30 cellular contexts compared by ENCODE assay signal in the genomic region with DNA sequence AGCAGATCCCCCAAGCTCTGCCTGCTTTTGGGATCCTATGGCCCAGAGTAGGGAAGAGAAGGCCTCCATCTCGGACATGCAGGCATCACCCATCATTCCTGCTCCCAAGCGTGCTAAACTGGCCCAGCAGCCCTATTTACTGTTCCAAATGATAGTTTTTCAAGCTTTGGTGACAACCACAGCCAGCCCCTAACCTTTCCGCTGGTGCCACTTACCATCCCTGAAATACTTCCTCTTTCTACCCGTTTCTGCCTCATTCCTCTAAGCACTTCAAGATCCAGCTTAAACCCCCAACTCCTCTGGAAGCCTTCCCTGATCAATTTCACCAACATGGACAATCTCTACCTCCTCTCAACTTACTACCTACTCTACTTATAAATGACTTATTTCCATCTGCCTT. TPM values are rescaled to one million over a fixed set of nuclear protein-coding genes. Genes with fewer than 3 reads are reported as not detected.
DNase-seq lines count a peak whose midpoint lies in the region; ATAC-seq and TF ChIP-seq lines count a peak whose summit lies in the region.
"Had no signal": no experiment of that assay in that cellular context is flagged by ENCODE, and none has a peak within 500 bp of the region (broad histone marks: within the 10 kb centered on the region; RNA-seq: fewer than 3 reads in every experiment).

No MANE protein-coding gene starts in this region.

- WGBS in neuronal stem cell (ENCODE audit: extremely low coverage in 2 of 2, insufficient read length in 2 of 2, insufficient replicate concordance in 1 of 2), 2 donors: no CpG with 5 or more reads among the region's 4 CpGs

- H3K4ac ChIP-seq in neuronal stem cell (ENCODE audit: low read length): no peak overlapping the region

- DNase-seq in NCI-H345 (lab: John Stamatoyannopoulos, UW): peak; percentile 43
- no peak for DNase-seq in NCI-H345 treated with DMSO at 0.1 percent for 48 hours (lab: John Stamatoyannopoulos, UW; ENCODE audit: unreplicated experiment)
- DNase-seq in Kasumi-1 (lab: John Stamatoyannopoulos, UW): peak; percentile 83 to 91
- DNase-seq in ascending aorta (ENCODE audit: low spot score in 2 of 2): no peak
- DNase-seq in neuronal stem cell (ENCODE audit: low spot score): no peak
- no peak for DNase-seq in activated gamma-delta T cell treated with Interleukin-2 at 50 U/mL for 16 hours
- DNase-seq: activated CD4-positive, alpha-beta T cell treated with anti-CD3 and anti-CD28 coated beads, Interleukin-2, amount 50 U/mL, for 4 hours; activated CD8-positive, alpha-beta memory T cell treated with anti-CD3 and anti-CD28 coated beads, Interleukin-2, amount 10 ng/mL, durations not matched to agents 7 days and 5 days; activated gamma-delta T cell; activated naive CD8-positive, alpha-beta T cell treated with anti-CD3 and anti-CD28 coated beads, Interleukin-2, amount 10 ng/mL, durations not matched to agents 7 days and 5 days; activated T-cell treated with anti-CD3 and anti-CD28 coated beads, Interleukin-2, amount 50 U/mL, for 4 hours; Caco-2; central memory CD4-positive, alpha-beta T cell; cortex of kidney; effector memory CD8-positive, alpha-beta T cell; erythroblast; kidney; NCI-H1930; NCI-H524 treated with DMSO at 0.1 percent for 48 hours; upper lobe of right lung had no signal

- no peak overlapping the region for H3K23ac ChIP-seq in neuronal stem cell (ENCODE audit: low read depth, low read length, poor library complexity)

- no peak overlapping the region for H2AFZ ChIP-seq in neuronal stem cell (ENCODE audit: low read length)

- peaks cover under 1 to 7% of the 10 kb centered on the region in 2 donors for H3K4me1 ChIP-seq in ascending aorta
- peaks cover 2 to 6% of the 10 kb centered on the region in 2 donors for H3K4me1 ChIP-seq in neuronal stem cell (ENCODE audit: control insufficient read depth in 2 of 2, insufficient read depth in 1 of 2, low read depth in 1 of 2, low read length in 2 of 2)
- H3K4me1 ChIP-seq: Caco-2, upper lobe of right lung had no signal

- no peak overlapping the region for H3K4me2 ChIP-seq in neuronal stem cell (ENCODE audit: insufficient read depth, low read length, poor library complexity, severe bottlenecking)

- H3K36me3 ChIP-seq in ascending aorta: no peaks in the 10 kb centered on the region
- no peaks in the 10 kb centered on the region for H3K36me3 ChIP-seq in neuronal stem cell (replicated peaks in 1 of 2; ENCODE audit: control insufficient read depth in 2 of 2, insufficient read depth in 2 of 2, low read length in 2 of 2)
- H3K36me3 ChIP-seq: ovary, upper lobe of right lung had no signal

- no peaks in the 10 kb centered on the region for H3K79me1 ChIP-seq in neuronal stem cell (ENCODE audit: low read depth, low read length)

- TF ChIP-seq CTCF in ascending aorta (IDR thresholded peaks at IDR 0.05): no peak

- H3K27ac ChIP-seq in ascending aorta (peak overlapping the region; percentile 26 to 35), neuronal stem cell (replicated peaks; ENCODE audit: low read length) (no peak overlapping the region)
- H3K27ac ChIP-seq: ovary, skin epidermis, upper lobe of right lung had no signal

- no peak overlapping the region for H3K9ac ChIP-seq in neuronal stem cell (ENCODE audit: low read depth, low read length, poor library complexity)

- intact Hi-C loops in ascending aorta (cut with DNase I): loop anchor here (5.0 kb wide), 2 partner anchors 48 to 677 kb away; no protein-coding TSS in a partner anchor

- H2BK120ac ChIP-seq in neuronal stem cell (ENCODE audit: low read depth, low read length): no peak overlapping the region

- no peak overlapping the region for H3K14ac ChIP-seq in neuronal stem cell (ENCODE audit: low read length)

- no peak overlapping the region for H3K4me3 ChIP-seq in ascending aorta
- H3K4me3 ChIP-seq in neuronal stem cell (ENCODE audit: low read length in 2 of 2): no peak overlapping the region
- H3K4me3 ChIP-seq: lung, ovary, skin epidermis, upper lobe of right lung had no signal

- H2BK12ac ChIP-seq in neuronal stem cell (ENCODE audit: low read length): no peak overlapping the region

- no peak overlapping the region for H4K8ac ChIP-seq in neuronal stem cell (ENCODE audit: low read depth, low read length)

- H3K9me3 ChIP-seq in ascending aorta (no peaks in the 10 kb centered on the region), neuronal stem cell (replicated peaks in 1 of 2; ENCODE audit: control insufficient read depth in 2 of 2, insufficient read depth in 1 of 2, low read depth in 1 of 2, low read length in 2 of 2) (no peaks in the 10 kb centered on the region)
- H3K9me3 ChIP-seq: Caco-2, ovary, upper lobe of right lung had no signal

- H2BK5ac ChIP-seq in neuronal stem cell (ENCODE audit: low read length): peak overlapping the region; percentile 35

- H2BK15ac ChIP-seq in neuronal stem cell (ENCODE audit: low read length): no peak overlapping the region

- peak overlapping the region; percentile 10 for H2AK5ac ChIP-seq in neuronal stem cell (ENCODE audit: low read depth, low read length)

- H3K27me3 ChIP-seq in ascending aorta (no peaks in the 10 kb centered on the region), neuronal stem cell (ENCODE audit: control insufficient read depth in 3 of 3, insufficient read depth in 3 of 3, low read depth in 1 of 3, low read length in 3 of 3) (no peaks in the 10 kb centered on the region)
- H3K27me3 ChIP-seq: ovary, upper lobe of right lung had no signal

- no peak overlapping the region for H3K18ac ChIP-seq in neuronal stem cell (ENCODE audit: low read length)

- H4K91ac ChIP-seq in neuronal stem cell (ENCODE audit: low read depth, low read length, poor library complexity): no peak overlapping the region

- ATAC-seq in GM19023 (IDR thresholded peaks at IDR 0.05; ENCODE audit: unreplicated experiment): no peak
- ATAC-seq in HG02642 (IDR thresholded peaks at IDR 0.05; ENCODE audit: poor library complexity, unreplicated experiment): no peak
- ATAC-seq: activated CD4-positive, CD25-positive, alpha-beta regulatory T cell treated with anti-CD3 and anti-CD28 coated beads, Interleukin-2, amount 50 U/mL, for 24 hours; activated CD8-positive, alpha-beta memory T cell treated with anti-CD3 and anti-CD28 coated beads, Interleukin-2, amount 10 ng/mL, durations not matched to agents 7 days and 5 days; activated T-cell treated with anti-CD3 and anti-CD28 coated beads, Interleukin-2, amount 50 U/mL, for 4 hours; effector memory CD8-positive, alpha-beta T cell; HCT116; stimulated activated memory B cell treated with anti-CD40 and anti-IgM and Interleukin-4, amounts not matched to agents 10 μg/mL and 1 μg/mL and 100 μg/mL, for 72 hours; upper lobe of right lung had no signal

RNA-seq across cellular contexts. Expression of gene LNX1, which starts 36.2 kb away (rescaled TPM):
- total RNA-seq in ascending aorta: 4.0 TPM
- polyA plus RNA-seq in neuronal stem cell (2013, experiment 1 of 2): 0.14 TPM
- polyA plus RNA-seq in neuronal stem cell (2013, experiment 2 of 2): 0.17 TPM
- total RNA-seq: activated CD8-positive, alpha-beta memory T cell treated with anti-CD3 and anti-CD28 coated beads, Interleukin-2, amount 10 ng/mL, durations not matched to agents 7 days and 5 days; activated naive CD8-positive, alpha-beta T cell treated with anti-CD3 and anti-CD28 coated beads, Interleukin-2, amount 10 ng/mL, durations not matched to agents 7 days and 5 days; G401; T-helper 1 cell treated with Interleukin-12 subunit alpha and Interleukin-12 subunit beta and Interleukin-4 antibody, amounts not matched to agents 30 ng/mL and 1 ng/mL, for 36 hours had no signal

Comparison
In these comparisons a context has a peak if more than half of its experiments do, and no peak if none do; other contexts are left out.
1. DNase-seq: peak in NCI-H345 (single experiment) and Kasumi-1 (2 of 2); none in NCI-H345 treated with DMSO at 0.1 percent for 48 hours (single experiment), ascending aorta (0 of 2), neuronal stem cell (single experiment) and activated gamma-delta T cell treated with Interleukin-2 at 50 U/mL for 16 hours (single experiment).